26 cellular contexts compared by ENCODE assay signal in the genomic region with DNA sequence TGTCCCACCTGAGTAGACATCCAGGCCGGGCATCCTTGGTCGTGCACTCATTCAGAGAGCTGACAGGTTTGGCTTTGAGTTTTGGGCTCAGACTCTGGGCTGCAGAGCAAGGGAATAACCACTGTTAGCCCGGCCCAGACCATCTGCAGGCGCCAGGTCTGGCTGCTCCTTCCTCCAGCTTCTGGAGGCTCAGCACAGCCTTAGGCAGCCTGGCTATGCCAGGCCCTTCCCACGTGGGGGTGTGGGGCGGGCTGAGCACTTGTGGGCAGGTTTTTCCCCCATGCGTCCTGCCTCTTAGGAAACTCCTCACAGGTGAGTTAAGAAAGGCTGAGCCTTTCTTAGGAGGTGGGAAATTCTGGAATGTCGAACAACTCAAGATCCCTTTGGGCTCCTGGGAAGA. TPM values are rescaled to one million over a fixed set of nuclear protein-coding genes. Genes with fewer than 3 reads are reported as not detected.
DNase-seq lines count a peak whose midpoint lies in the region; ATAC-seq and TF ChIP-seq lines count a peak whose summit lies in the region.
"Had no signal": no experiment of that assay in that cellular context is flagged by ENCODE, and none has a peak within 500 bp of the region (broad histone marks: within the 10 kb centered on the region; RNA-seq: fewer than 3 reads in every experiment).

No MANE protein-coding gene starts in this region.

- no peak overlapping the region for H3K27ac Mint-ChIP-seq in activated CD4-positive, alpha-beta memory T cell treated with anti-CD3 and anti-CD28 coated beads, Interleukin-2, amount 10 ng/mL, durations not matched to agents 7 days and 5 days
- H3K27ac Mint-ChIP-seq: activated CD8-positive, alpha-beta memory T cell treated with anti-CD3 and anti-CD28 coated beads, Interleukin-2, amount 10 ng/mL, durations not matched to agents 7 days and 5 days; activated T-helper 1 cell treated with anti-CD3 and anti-CD28 coated beads, Interleukin-12 subunit alpha, Interleukin-12 subunit beta, Interleukin-2, Interleukin-4 antibody, amounts not matched to agents 30 ng/mL and 10 ng/mL and 1 ng/mL, durations not matched to agents 14 hours and 24 hours and 36 hours; mesothelial cell of epicardium had no signal

- H3K27ac ChIP-seq in lower lobe of right lung, result no peak overlapping the region
- peak overlapping the region; percentile 22 for H3K27ac ChIP-seq in vagina
- H3K27ac ChIP-seq: 22Rv1, ovary had no signal

- no peak for TF ChIP-seq POLR2A in vagina (IDR thresholded peaks at IDR 0.05)

- H3K4me1 Mint-ChIP-seq in activated CD4-positive, alpha-beta memory T cell treated with anti-CD3 and anti-CD28 coated beads, Interleukin-2, amount 10 ng/mL, durations not matched to agents 7 days and 5 days, result no peaks in the 10 kb centered on the region
- H3K4me1 Mint-ChIP-seq: natural killer cell had no signal

- H3K27me3 ChIP-seq in lower lobe of right lung (ENCODE audit: low read depth) (no peaks in the 10 kb centered on the region), vagina (no peaks in the 10 kb centered on the region)
- H3K27me3 ChIP-seq: ovary had no signal

- DNase-seq in DMS 273 (lab: John Stamatoyannopoulos, UW; ENCODE audit: unreplicated experiment) (peak; percentile 44), DMS 273 treated with DMSO at 0.1 percent for 48 hours (lab: John Stamatoyannopoulos, UW) (no peak), cerebellar cortex (ENCODE audit: low spot score) (peak; percentile 59), lower lobe of right lung (peak; percentile 75), vagina (ENCODE audit: extremely low spot score in 2 of 2) (no peak), NCI-H82 treated with DMSO at 0.1 percent for 48 hours (lab: John Stamatoyannopoulos, UW; ENCODE audit: unreplicated experiment) (no peak), Ammon's horn (ENCODE audit: low spot score) (no peak)
- no peak for DNase-seq in activated CD4-positive, alpha-beta memory T cell treated with anti-CD3 and anti-CD28 coated beads, Interleukin-2, amount 10 ng/mL, durations not matched to agents 7 days and 5 days
- DNase-seq: activated CD4-positive, alpha-beta T cell treated with anti-CD3 and anti-CD28 coated beads for 1 hour; activated CD8-positive, alpha-beta memory T cell treated with anti-CD3 and anti-CD28 coated beads, Interleukin-2, amount 10 ng/mL, durations not matched to agents 7 days and 5 days; aorta; Caco-2; effector memory CD4-positive, alpha-beta T cell; glutamatergic neuron; GOT3; natural killer cell; NCI-H1105 treated with DMSO at 0.1 percent for 48 hours; NCI-H2029 treated with DMSO at 0.1 percent for 48 hours; NCI-H345; NCI-H82; ovary; SHP77 had no signal

- no peaks in the 10 kb centered on the region for H3K9me3 Mint-ChIP-seq in activated CD4-positive, alpha-beta memory T cell treated with anti-CD3 and anti-CD28 coated beads, Interleukin-2, amount 10 ng/mL, durations not matched to agents 7 days and 5 days
- H3K9me3 Mint-ChIP-seq: activated naive CD4-positive, alpha-beta T cell treated with anti-CD3 and anti-CD28 coated beads, Interleukin-2, amount 50 U/mL, for 72 hours; activated T-helper 1 cell treated with anti-CD3 and anti-CD28 coated beads, Interleukin-12 subunit alpha, Interleukin-12 subunit beta, Interleukin-2, Interleukin-4 antibody, amounts not matched to agents 30 ng/mL and 10 ng/mL and 1 ng/mL, durations not matched to agents 14 hours and 24 hours and 36 hours; mesothelial cell of epicardium; natural killer cell had no signal

- no peaks in the 10 kb centered on the region for H3K27me3 Mint-ChIP-seq in activated CD4-positive, alpha-beta memory T cell treated with anti-CD3 and anti-CD28 coated beads, Interleukin-2, amount 10 ng/mL, durations not matched to agents 7 days and 5 days
- H3K27me3 Mint-ChIP-seq: activated CD8-positive, alpha-beta memory T cell treated with anti-CD3 and anti-CD28 coated beads, Interleukin-2, amount 10 ng/mL, durations not matched to agents 7 days and 5 days had no signal

- H3K4me3 ChIP-seq in lower lobe of right lung (no peak overlapping the region), vagina (no peak overlapping the region)
- H3K4me3 ChIP-seq: ovary had no signal

- intact Hi-C loops in lower lobe of right lung (cut with DNase I), result no loop called here
- intact Hi-C loops in vagina (cut with DNase I), result no loop called here

- H3K4me1 ChIP-seq in lower lobe of right lung (peaks cover 35% of the 10 kb centered on the region), vagina (peaks cover 17% of the 10 kb centered on the region)
- H3K4me1 ChIP-seq: Caco-2 had no signal

- no peak for TF ChIP-seq CTCF in lower lobe of right lung (IDR thresholded peaks at IDR 0.05)
- TF ChIP-seq CTCF in vagina (IDR thresholded peaks at IDR 0.05), result no peak

- no peak overlapping the region for H3K4me3 Mint-ChIP-seq in activated CD4-positive, alpha-beta memory T cell treated with anti-CD3 and anti-CD28 coated beads, Interleukin-2, amount 10 ng/mL, durations not matched to agents 7 days and 5 days
- H3K4me3 Mint-ChIP-seq: activated CD8-positive, alpha-beta memory T cell treated with anti-CD3 and anti-CD28 coated beads, Interleukin-2, amount 10 ng/mL, durations not matched to agents 7 days and 5 days; activated T-helper 1 cell treated with anti-CD3 and anti-CD28 coated beads, Interleukin-12 subunit alpha, Interleukin-12 subunit beta, Interleukin-2, Interleukin-4 antibody, amounts not matched to agents 30 ng/mL and 10 ng/mL and 1 ng/mL, durations not matched to agents 14 hours and 24 hours and 36 hours; mesothelial cell of epicardium; natural killer cell had no signal

- CTCF ChIA-PET in activated CD4-positive, alpha-beta memory T cell treated with anti-CD3 and anti-CD28 coated beads, Interleukin-2, amount 10 ng/mL, durations not matched to agents 7 days and 5 days (lab: Charles Lee), result no interaction called here

- H3K36me3 Mint-ChIP-seq in activated CD4-positive, alpha-beta memory T cell treated with anti-CD3 and anti-CD28 coated beads, Interleukin-2, amount 10 ng/mL, durations not matched to agents 7 days and 5 days (ENCODE audit: low read depth), result peaks cover 15% of the 10 kb centered on the region
- H3K36me3 Mint-ChIP-seq: activated naive CD4-positive, alpha-beta T cell treated with anti-CD3 and anti-CD28 coated beads, Interleukin-2, amount 50 U/mL, for 72 hours had no signal

- ATAC-seq in lower lobe of right lung, result peak; percentile 65 to 78
- ATAC-seq: activated CD8-positive, alpha-beta memory T cell treated with anti-CD3 and anti-CD28 coated beads, Interleukin-2, amount 10 ng/mL, durations not matched to agents 7 days and 5 days; activated naive CD4-positive, alpha-beta T cell treated with anti-CD3 and anti-CD28 coated beads, Interleukin-2, amount 50 U/mL, for 72 hours; natural killer cell had no signal

- H3K9me3 ChIP-seq in lower lobe of right lung (no peaks in the 10 kb centered on the region), vagina (no peaks in the 10 kb centered on the region)
- H3K9me3 ChIP-seq: Caco-2, ovary had no signal

- H3K36me3 ChIP-seq in lower lobe of right lung (peaks cover 46% of the 10 kb centered on the region), vagina (peaks cover 0 to 31% of the 10 kb centered on the region in 2 donors)
- H3K36me3 ChIP-seq: ovary had no signal

- POLR2A ChIA-PET in activated CD4-positive, alpha-beta memory T cell treated with anti-CD3 and anti-CD28 coated beads, Interleukin-2, amount 10 ng/mL, durations not matched to agents 7 days and 5 days (lab: Charles Lee), result interaction anchor here (1.4 kb wide), 1 partner anchor 20 kb away, joined by 4 read pairs; no protein-coding TSS in a partner anchor

RNA-seq across cellular contexts. Expression of a gene that starts 11.2 kb away (rescaled TPM):
- total RNA-seq in lower lobe of right lung (13.8 TPM), vagina (34.1 TPM)
- total RNA-seq in activated CD4-positive, alpha-beta memory T cell treated with anti-CD3 and anti-CD28 coated beads, Interleukin-2, amount 10 ng/mL, durations not matched to agents 7 days and 5 days, result 1 to 10 TPM; 6.0 to 6.8 TPM

RNA-seq across cellular contexts. Expression of a gene that starts 22.0 kb away (rescaled TPM):
- total RNA-seq in lower lobe of right lung, result 24.3 TPM
- 26.3 TPM for total RNA-seq in vagina
- 10 to 100 TPM; 18.2 to 22.4 TPM for total RNA-seq in activated CD4-positive, alpha-beta memory T cell treated with anti-CD3 and anti-CD28 coated beads, Interleukin-2, amount 10 ng/mL, durations not matched to agents 7 days and 5 days

RNA-seq across cellular contexts. Expression of a gene that starts 44.0 kb away (rescaled TPM):
- total RNA-seq in lower lobe of right lung, result 2.1 TPM
- 0.49 TPM for total RNA-seq in vagina
- total RNA-seq in activated CD4-positive, alpha-beta memory T cell treated with anti-CD3 and anti-CD28 coated beads, Interleukin-2, amount 10 ng/mL, durations not matched to agents 7 days and 5 days, result 1 to 10 TPM; 1.5 to 1.6 TPM

Comparison
In these comparisons a context has a peak if more than half of its experiments do, and no peak if none do; other contexts are left out.
1. DNase-seq: peak in DMS 273 (single experiment), cerebellar cortex (single experiment) and lower lobe of right lung (single experiment); none in DMS 273 treated with DMSO at 0.1 percent for 48 hours (single experiment), vagina (0 of 2), NCI-H82 treated with DMSO at 0.1 percent for 48 hours (single experiment), activated CD4-positive, alpha-beta memory T cell treated with anti-CD3 and anti-CD28 coated beads, Interleukin-2, amount 10 ng/mL, durations not matched to agents 7 days and 5 days (single experiment) and Ammon's horn (single experiment).